Comparison of ENCODE assay signal across 18 cellular contexts in genomic region chr13:102508411-102508810, GRCh38.
DNase-seq lines count a peak whose midpoint lies in the region; ATAC-seq and TF ChIP-seq lines count a peak whose summit lies in the region.
"Had no signal": no experiment of that assay in that cellular context is flagged by ENCODE, and none has a peak within 500 bp of the region (broad histone marks: within the 10 kb centered on the region; RNA-seq: fewer than 3 reads in every experiment).

No MANE protein-coding gene starts in this region.

- H3K4ac ChIP-seq in mesendoderm (ENCODE audit: low read depth, low read length): no peak overlapping the region

- H3K18ac ChIP-seq in mesendoderm (ENCODE audit: low read length): no peak overlapping the region

- H3K4me3 Mint-ChIP-seq in GM23338: no peak overlapping the region
- no peak overlapping the region for H3K4me3 Mint-ChIP-seq in activated CD8-positive, alpha-beta memory T cell treated with anti-CD3 and anti-CD28 coated beads, Interleukin-2, amount 10 ng/mL, durations not matched to agents 7 days and 5 days
- H3K4me3 Mint-ChIP-seq: B cell; CD4-positive, alpha-beta T cell; CD8-positive, alpha-beta T cell had no signal

- H3K79me1 ChIP-seq in mesendoderm (ENCODE audit: low read length): no peaks in the 10 kb centered on the region

- H3K27me3 Mint-ChIP-seq in GM23338 (ENCODE audit: insufficient read depth, low read depth, poor library complexity): no peaks in the 10 kb centered on the region
- H3K27me3 Mint-ChIP-seq in activated CD8-positive, alpha-beta memory T cell treated with anti-CD3 and anti-CD28 coated beads, Interleukin-2, amount 10 ng/mL, durations not matched to agents 7 days and 5 days: peaks cover 3% of the 10 kb centered on the region

- peaks cover 8% of the 10 kb centered on the region for H3K4me1 Mint-ChIP-seq in GM23338
- H3K4me1 Mint-ChIP-seq in activated CD8-positive, alpha-beta memory T cell treated with anti-CD3 and anti-CD28 coated beads, Interleukin-2, amount 10 ng/mL, durations not matched to agents 7 days and 5 days: no peaks in the 10 kb centered on the region

- no peak overlapping the region for H4K5ac ChIP-seq in mesendoderm (ENCODE audit: low read length)

- H2AK5ac ChIP-seq in mesendoderm (ENCODE audit: low read length): no peak overlapping the region

- no peak overlapping the region for H2BK120ac ChIP-seq in mesendoderm (ENCODE audit: low read depth, low read length)

- no peak overlapping the region for H3K4me2 ChIP-seq in mesendoderm (ENCODE audit: low read length)
- H3K4me2 ChIP-seq in GM23338: no peak overlapping the region
- H3K4me2 ChIP-seq: A549; BLaER1 treated with 17β-estradiol and CSF1 and Interleukin-3, amounts not matched to agents 10 nM and 100 nM had no signal

- H3K27ac ChIP-seq in mesendoderm (ENCODE audit: low read depth, low read length) (no peak overlapping the region), GM23338 (ENCODE audit: low read depth) (no peak overlapping the region)
- H3K27ac ChIP-seq: 22Rv1; A549; BLaER1 treated with 17β-estradiol and CSF1 and Interleukin-3, amounts not matched to agents 10 nM and 100 nM; C4-2B had no signal

- H3K4me3 ChIP-seq in NT2/D1 (ENCODE audit: insufficient read length, low read depth): no peak overlapping the region
- no peak overlapping the region for H3K4me3 ChIP-seq in mesendoderm (ENCODE audit: low read length)
- H3K4me3 ChIP-seq in GM23338: no peak overlapping the region
- H3K4me3 ChIP-seq: A549; BLaER1 treated with 17β-estradiol and CSF1 and Interleukin-3, amounts not matched to agents 10 nM and 100 nM; GM12878 had no signal

- DNase-seq in ELF-1 (ENCODE audit: low read depth, low spot score) (peak; percentile 60), NT2/D1 (ENCODE audit: low read depth, low spot score) (peak; percentile 30), mesendoderm (peak; percentile 54), GM23338 (ENCODE audit: low spot score) (no peak)
- DNase-seq in activated CD8-positive, alpha-beta memory T cell treated with anti-CD3 and anti-CD28 coated beads, Interleukin-2, amount 10 ng/mL, durations not matched to agents 7 days and 5 days: no peak
- DNase-seq: AML-193; Caco-2; Calu3; CD4-positive, alpha-beta T cell; CD8-positive, alpha-beta T cell; DMS79 treated with DMSO at 0.1 percent for 48 hours; GDM1 had no signal

- CTCF ChIA-PET in activated CD8-positive, alpha-beta memory T cell treated with anti-CD3 and anti-CD28 coated beads, Interleukin-2, amount 10 ng/mL, durations not matched to agents 7 days and 5 days (lab: Charles Lee): no interaction called here

- H3F3A ChIP-seq in GM23338 (replicated peaks; ENCODE audit: low read depth): no peaks in the 10 kb centered on the region

- no peak overlapping the region for H2BK15ac ChIP-seq in mesendoderm (replicated peaks; ENCODE audit: low read depth)

- no peak overlapping the region for H3K56ac ChIP-seq in mesendoderm (ENCODE audit: low read length)

- no peaks in the 10 kb centered on the region for H4K20me1 ChIP-seq in GM23338 (replicated peaks; ENCODE audit: insufficient read depth)
- H4K20me1 ChIP-seq: BLaER1 treated with 17β-estradiol and CSF1 and Interleukin-3, amounts not matched to agents 10 nM and 100 nM had no signal

- peaks cover 17% of the 10 kb centered on the region for H3K36me3 Mint-ChIP-seq in GM23338 (ENCODE audit: low read depth)
- no peaks in the 10 kb centered on the region for H3K36me3 Mint-ChIP-seq in activated CD8-positive, alpha-beta memory T cell treated with anti-CD3 and anti-CD28 coated beads, Interleukin-2, amount 10 ng/mL, durations not matched to agents 7 days and 5 days
- H3K36me3 Mint-ChIP-seq: CD8-positive, alpha-beta T cell had no signal

- H3K23ac ChIP-seq in mesendoderm (ENCODE audit: low read length): no peak overlapping the region

- peaks cover 15% of the 10 kb centered on the region for H3K9me3 Mint-ChIP-seq in GM23338
- no peaks in the 10 kb centered on the region for H3K9me3 Mint-ChIP-seq in activated CD8-positive, alpha-beta memory T cell treated with anti-CD3 and anti-CD28 coated beads, Interleukin-2, amount 10 ng/mL, durations not matched to agents 7 days and 5 days (ENCODE audit: low read depth)

- H2BK5ac ChIP-seq in mesendoderm (ENCODE audit: low read length): no peak overlapping the region

- H3K27me3 ChIP-seq in NT2/D1 (ENCODE audit: insufficient read depth, insufficient read length) (no peaks in the 10 kb centered on the region), mesendoderm (ENCODE audit: insufficient read depth, low read length, poor library complexity) (no peaks in the 10 kb centered on the region), GM23338 (ENCODE audit: insufficient read depth) (no peaks in the 10 kb centered on the region)
- H3K27me3 ChIP-seq: BLaER1 treated with 17β-estradiol and CSF1 and Interleukin-3, amounts not matched to agents 10 nM and 100 nM had no signal

- no peak overlapping the region for H3K27ac Mint-ChIP-seq in GM23338
- H3K27ac Mint-ChIP-seq in activated CD8-positive, alpha-beta memory T cell treated with anti-CD3 and anti-CD28 coated beads, Interleukin-2, amount 10 ng/mL, durations not matched to agents 7 days and 5 days: no peak overlapping the region
- H3K27ac Mint-ChIP-seq: B cell; CD4-positive, alpha-beta T cell; CD8-positive, alpha-beta T cell had no signal

- no peaks in the 10 kb centered on the region for H3K79me2 ChIP-seq in mesendoderm (ENCODE audit: control insufficient read depth, insufficient read depth, low read length)
- no peaks in the 10 kb centered on the region for H3K79me2 ChIP-seq in GM23338 (replicated peaks; ENCODE audit: insufficient read depth)

- peaks cover 2% of the 10 kb centered on the region for H3K4me1 ChIP-seq in NT2/D1 (ENCODE audit: insufficient read depth, insufficient read length)
- H3K4me1 ChIP-seq in mesendoderm (ENCODE audit: control insufficient read depth, low read depth, low read length): no peaks in the 10 kb centered on the region
- H3K4me1 ChIP-seq in GM23338 (ENCODE audit: insufficient read depth): no peaks in the 10 kb centered on the region; the same call in 1 of the 2 replicates
- H3K4me1 ChIP-seq: A549, Caco-2 had no signal

- H3K9me3 ChIP-seq in NT2/D1 (ENCODE audit: insufficient read depth, low read length): peaks cover 18% of the 10 kb centered on the region
- H3K9me3 ChIP-seq: A549, Caco-2 had no signal

- peaks cover 42% of the 10 kb centered on the region for H3K9me2 ChIP-seq in GM23338 (ENCODE audit: insufficient read depth)

- ATAC-seq in GM23338: no peak
- ATAC-seq in activated CD8-positive, alpha-beta memory T cell treated with anti-CD3 and anti-CD28 coated beads, Interleukin-2, amount 10 ng/mL, durations not matched to agents 7 days and 5 days: no peak
- ATAC-seq: A549; CD8-positive, alpha-beta T cell; GM12878 had no signal

- H3K36me3 ChIP-seq in NT2/D1 (ENCODE audit: insufficient read depth, insufficient read length, low read length): no peaks in the 10 kb centered on the region
- H3K36me3 ChIP-seq in mesendoderm (ENCODE audit: control insufficient read depth, insufficient read depth, low read length): no peaks in the 10 kb centered on the region
- H3K36me3 ChIP-seq in GM23338 (ENCODE audit: insufficient read depth): no peaks in the 10 kb centered on the region
- H3K36me3 ChIP-seq: BLaER1 treated with 17β-estradiol and CSF1 and Interleukin-3, amounts not matched to agents 10 nM and 100 nM had no signal

- no peak overlapping the region; the same call in 1 of the 2 replicates for H2AFZ ChIP-seq in GM23338

- no peak overlapping the region for H4K8ac ChIP-seq in mesendoderm (ENCODE audit: low read depth, low read length)

- no peak for TF ChIP-seq CTCF in GM23338 (conservative IDR thresholded peaks at IDR 0.05; ENCODE audit: low read depth in 2 of 2)

- H3K9ac ChIP-seq in NT2/D1 (ENCODE audit: insufficient read length, low read depth) (no peak overlapping the region), mesendoderm (ENCODE audit: low read length) (no peak overlapping the region)
- H3K9ac ChIP-seq: BLaER1 treated with 17β-estradiol and CSF1 and Interleukin-3, amounts not matched to agents 10 nM and 100 nM had no signal

TF ChIP-seq in GM23338, 12 proteins besides CTCF, POLR2A, EP300 and RAD21 (continues in another document):
- no peak for TF ChIP-seq ETS1 (IDR thresholded peaks at IDR 0.05)
- no peak for TF ChIP-seq REST (IDR thresholded peaks at IDR 0.05; ENCODE audit: unreplicated experiment)

Comparison
In these comparisons a context has a peak if more than half of its experiments do, and no peak if none do; other contexts are left out.
1. DNase-seq: peak in ELF-1 (single experiment), NT2/D1 (single experiment) and mesendoderm (single experiment); none in GM23338 (single experiment) and activated CD8-positive, alpha-beta memory T cell treated with anti-CD3 and anti-CD28 coated beads, Interleukin-2, amount 10 ng/mL, durations not matched to agents 7 days and 5 days (single experiment).